9 cellular contexts compared by ENCODE assay signal in genomic region chr10:51832652-51833383, GRCh38.
DNase-seq lines count a peak whose midpoint lies in the region; TF ChIP-seq lines count a peak whose summit lies in the region.
"Had no signal": no experiment of that assay in that cellular context is flagged by ENCODE, and none has a peak within 500 bp of the region (broad histone marks: within the 10 kb centered on the region; RNA-seq: fewer than 3 reads in every experiment).

No MANE protein-coding gene starts in this region.

- no peak overlapping the region for H3K27ac Mint-ChIP-seq in nephron progenitor cell
- H3K27ac Mint-ChIP-seq: dendritic cell treated with granulocyte-macrophage colony-stimulating factor and Interleukin-4, amounts not matched to agents 40 ng/mL and 50 ng/mL, for 4 days had no signal

- H3K4me1 Mint-ChIP-seq in nephron progenitor cell = no peaks in the 10 kb centered on the region

- WGBS in lower leg skin, 2 donors = 61 to 66% methylated on average over 7 of the region's 7 CpGs

- peaks cover 20% of the 10 kb centered on the region for H3K9me3 Mint-ChIP-seq in nephron progenitor cell

- CTCF ChIA-PET in GM10248 (lab: Yijun Ruan, JAX) = no interaction called here

- H3K4me3 Mint-ChIP-seq in nephron progenitor cell = no peak overlapping the region
- H3K4me3 Mint-ChIP-seq: dendritic cell treated with granulocyte-macrophage colony-stimulating factor and Interleukin-4, amounts not matched to agents 40 ng/mL and 50 ng/mL, for 4 days had no signal

- DNase-seq in EL (peak; percentile 32), HFF-Myc (ENCODE audit: extremely low read depth, low read depth) (peak; percentile 6), RPMI7951 (ENCODE audit: low read depth) (peak; percentile 82), hepatic stellate cell (ENCODE audit: low spot score) (peak; percentile 21), NCI-H2227 treated with DMSO at 0.1 percent for 48 hours (lab: John Stamatoyannopoulos, UW) (no peak), lower leg skin (ENCODE audit: low spot score in 2 of 2) (no peak), nephron progenitor cell (no peak), GM10248 (ENCODE audit: extremely low spot score) (no peak)

- no peak overlapping the region for H3K4me3 ChIP-seq in HFF-Myc (replicated peaks; ENCODE audit: low read depth, low read length)
- H3K4me3 ChIP-seq in lower leg skin (ENCODE audit: low read depth, poor library complexity, severe bottlenecking) = no peak overlapping the region

- no peaks in the 10 kb centered on the region for H3K27me3 Mint-ChIP-seq in nephron progenitor cell (ENCODE audit: low read depth, poor library complexity)
- H3K27me3 Mint-ChIP-seq: dendritic cell treated with granulocyte-macrophage colony-stimulating factor and Interleukin-4, amounts not matched to agents 40 ng/mL and 50 ng/mL, for 4 days had no signal

- H3K36me3 Mint-ChIP-seq in nephron progenitor cell (ENCODE audit: low read depth) = no peaks in the 10 kb centered on the region

- no peak for TF ChIP-seq POLR2A in lower leg skin (IDR thresholded peaks at IDR 0.05)

- intact Hi-C loops in lower leg skin (cut with DNase I; ENCODE audit: low total_unique reads) = no loop called here

- POLR2A ChIA-PET in GM10248 (lab: Yijun Ruan, JAX) = no interaction called here

- TF ChIP-seq CTCF in HFF-Myc (IDR thresholded peaks at IDR 0.05; ENCODE audit: low read depth, low read length, missing control alignments) = no peak
- TF ChIP-seq CTCF in lower leg skin (IDR thresholded peaks at IDR 0.05) = no peak
- TF ChIP-seq CTCF in nephron progenitor cell (IDR thresholded peaks at IDR 0.05) = no peak
- no peak for TF ChIP-seq CTCF in GM10248 (IDR thresholded peaks at IDR 0.05; ENCODE audit: control extremely low read depth, extremely low read depth, low read depth, missing control alignments)

Comparison
In these comparisons a context has a peak if more than half of its experiments do, and no peak if none do; other contexts are left out.
1. DNase-seq: peak in EL (single experiment), HFF-Myc (single experiment), RPMI7951 (single experiment) and hepatic stellate cell (single experiment); none in NCI-H2227 treated with DMSO at 0.1 percent for 48 hours (single experiment), lower leg skin (0 of 2), nephron progenitor cell (single experiment) and GM10248 (single experiment).